ENCODE assay signal across 7 cellular contexts in the genomic region with DNA sequence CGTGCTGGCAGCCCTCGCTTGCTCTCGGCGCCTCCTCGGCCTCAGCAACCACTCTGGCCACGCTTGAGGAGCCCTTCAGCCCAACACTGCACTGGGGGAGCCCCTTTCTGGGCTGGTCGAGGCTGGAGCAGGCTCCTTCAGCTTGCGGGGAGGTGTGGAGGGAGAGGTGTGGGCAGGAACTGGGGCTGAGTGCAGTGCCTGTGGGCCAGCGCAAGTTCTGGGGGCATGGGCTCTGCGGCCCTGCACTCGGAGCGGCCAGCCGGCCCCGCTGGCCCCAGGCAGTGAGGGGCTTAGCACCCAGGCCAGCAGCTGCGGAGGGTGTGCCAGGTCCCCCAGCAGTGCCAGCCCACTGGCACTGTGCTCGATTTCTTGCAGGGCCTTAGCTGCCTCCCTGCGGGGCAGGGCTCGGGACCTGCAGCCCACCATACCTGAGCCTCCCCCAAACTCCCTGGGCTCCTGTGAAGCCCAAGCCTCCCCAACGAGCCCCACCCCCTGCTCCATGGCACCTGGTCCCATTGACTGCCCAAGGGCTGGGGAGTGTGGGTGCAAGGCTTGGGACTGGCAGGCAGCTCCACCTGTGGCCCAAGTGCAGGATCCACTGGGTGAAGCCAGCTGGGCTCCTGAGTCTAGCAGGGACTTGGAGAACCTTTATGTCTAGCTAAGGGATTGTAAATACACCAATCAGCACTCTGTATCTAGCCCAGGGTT.
"Had no signal": no experiment of that assay in that cellular context is flagged by ENCODE, and none has a peak within 500 bp of the region (broad histone marks: within the 10 kb centered on the region; RNA-seq: fewer than 3 reads in every experiment).

No MANE protein-coding gene starts in this region.

- ATAC-seq: GM23338 had no signal

- DNase-seq: H9, HCEC 1CT, IMR-90 had no signal

- H3K4me3 ChIP-seq: GM23338 had no signal

- H3K27ac Mint-ChIP-seq: GM23338, H9 had no signal

- H3K4me1 Mint-ChIP-seq: GM23338, H9 had no signal

- H3K4me3 Mint-ChIP-seq: GM23338, H9 had no signal

- FAIRE-seq: H1, H54, HTR-8/SVneo had no signal
